ENCODE assay signal across 16 cellular contexts in the genomic region with DNA sequence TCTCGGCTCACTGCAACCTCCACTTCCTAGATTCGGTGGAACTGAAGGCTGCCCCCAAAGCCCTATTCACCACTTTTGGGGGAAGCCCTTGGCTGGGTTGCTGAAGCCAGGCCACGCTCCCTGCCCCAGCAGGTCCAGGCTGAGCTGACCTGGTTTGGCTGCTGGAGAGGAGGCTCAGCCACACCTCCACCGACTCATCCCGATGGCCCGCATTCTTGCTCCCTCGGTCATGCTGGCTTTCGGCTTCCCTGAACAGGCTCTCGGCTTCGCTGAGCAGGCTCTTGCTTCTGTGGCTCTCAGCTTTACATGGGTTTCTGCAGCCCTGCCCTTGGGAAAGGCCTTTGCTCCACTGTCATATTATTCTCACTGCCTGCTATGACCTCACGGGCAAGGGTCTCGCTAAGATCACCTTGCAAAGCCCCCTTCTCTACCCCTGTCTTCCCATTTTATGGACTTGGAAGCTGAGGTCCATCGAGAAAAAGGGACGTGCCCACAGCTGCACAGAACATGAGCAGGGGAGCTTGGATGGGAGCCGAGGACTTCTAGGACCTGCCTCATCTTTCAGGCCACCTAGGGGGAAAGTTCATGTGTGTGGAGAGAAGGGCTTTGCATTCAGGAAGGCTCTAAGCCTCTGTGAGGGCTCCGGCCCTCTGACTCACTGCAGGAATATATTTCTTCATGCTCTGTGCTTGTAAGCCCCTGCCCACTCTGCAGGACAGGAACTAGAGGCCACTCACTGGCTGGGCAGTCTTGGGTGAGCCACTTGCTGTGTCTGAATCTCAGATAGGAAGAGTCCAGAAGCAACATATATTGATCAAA. TPM values are rescaled to one million over a fixed set of nuclear protein-coding genes. Genes with fewer than 3 reads are reported as not detected.
DNase-seq lines count a peak whose midpoint lies in the region; TF ChIP-seq lines count a peak whose summit lies in the region.
"Had no signal": no experiment of that assay in that cellular context is flagged by ENCODE, and none has a peak within 500 bp of the region (broad histone marks: within the 10 kb centered on the region; RNA-seq: fewer than 3 reads in every experiment).

No MANE protein-coding gene starts in this region.

- TF ChIP-seq EP300 in suprapubic skin (IDR thresholded peaks at IDR 0.05): no peak

- DNase-seq in GM23248 (peak; percentile 53), PC-9 (peak; percentile 87 to 93), epithelial cell of proximal tubule (ENCODE audit: low read depth) (peak; percentile 71), suprapubic skin (ENCODE audit: low spot score in 2 of 2) (no peak), D341Med (ENCODE audit: low spot score) (no peak), uterus (no peak)
- DNase-seq in stimulated activated CD4-positive, alpha-beta T cell treated with anti-CD3 and anti-CD28 coated beads, Interleukin-2, amount 100 ng/mL, for 24 hours: no peak
- DNase-seq: activated CD4-positive, alpha-beta T cell treated with anti-CD3 and anti-CD28 coated beads, Interleukin-2, amount 50 U/mL, for 4 hours; activated effector memory CD4-positive, alpha-beta T cell treated with anti-CD3 and anti-CD28 coated beads, Interleukin-2, amount 50 U/mL, for 16 hours; erythroblast; NCI-H2081 treated with DMSO at 0.1 percent for 48 hours; retina; stomach; T-helper 2 cell had no signal

- H3K4me3 ChIP-seq in GM23248 (no peak overlapping the region), PC-9 (no peak overlapping the region), epithelial cell of proximal tubule (ENCODE audit: low read depth, low read length) (peak overlapping the region; percentile 3), suprapubic skin (no peak overlapping the region), uterus (no peak overlapping the region)
- H3K4me3 ChIP-seq: GM12878, stomach had no signal

- H3K27ac ChIP-seq in GM23248 (no peak overlapping the region), PC-9 (peak overlapping the region; percentile 91), suprapubic skin (peak overlapping the region; percentile 13), uterus (no peak overlapping the region)
- H3K27ac ChIP-seq: stomach had no signal

- no peak overlapping the region for H2AFZ ChIP-seq in GM23248
- H2AFZ ChIP-seq in PC-9: no peak overlapping the region

- no peak overlapping the region for H3K4me2 ChIP-seq in GM23248 (ENCODE audit: unreplicated experiment)
- H3K4me2 ChIP-seq in PC-9: peak overlapping the region; percentile 73

- H3K9ac ChIP-seq in GM23248: no peak overlapping the region

- no peaks in the 10 kb centered on the region for H3K4me1 ChIP-seq in GM23248 (ENCODE audit: insufficient read depth)
- H3K4me1 ChIP-seq in PC-9 (replicated peaks; ENCODE audit: insufficient read depth): peaks cover 36% of the 10 kb centered on the region
- no peaks in the 10 kb centered on the region for H3K4me1 ChIP-seq in suprapubic skin
- H3K4me1 ChIP-seq in uterus: no peaks in the 10 kb centered on the region
- H3K4me1 ChIP-seq: stomach had no signal

- H3K9me2 ChIP-seq in GM23248 (ENCODE audit: insufficient read depth) (no peaks in the 10 kb centered on the region), PC-9 (ENCODE audit: insufficient read depth) (no peaks in the 10 kb centered on the region)

- TF ChIP-seq CTCF in PC-9 (conservative IDR thresholded peaks at IDR 0.05) (no peak), epithelial cell of proximal tubule (conservative IDR thresholded peaks at IDR 0.05; ENCODE audit: low read depth, low read length) (no peak), suprapubic skin (IDR thresholded peaks at IDR 0.05) (no peak), uterus (IDR thresholded peaks at IDR 0.05) (no peak)

- CTCF ChIA-PET in PC-9 (lab: Charles Lee): interaction anchor here (0.8 kb wide), 1 partner anchor 13 kb away, joined by 3 read pairs; no protein-coding TSS in a partner anchor

- BruUV-seq in PC-9 (replicated peaks; lab: Mats Ljungman, UMichigan): no TSS peak

- H4K20me1 ChIP-seq in GM23248 (ENCODE audit: insufficient read depth): no peaks in the 10 kb centered on the region
- no peaks in the 10 kb centered on the region for H4K20me1 ChIP-seq in PC-9 (ENCODE audit: insufficient read depth)

- no peak for TF ChIP-seq POLR2A in suprapubic skin (IDR thresholded peaks at IDR 0.05)
- no peak for TF ChIP-seq POLR2A in uterus (IDR thresholded peaks at IDR 0.05)

- H3K79me2 ChIP-seq in GM23248 (ENCODE audit: insufficient read depth) (no peaks in the 10 kb centered on the region), PC-9 (ENCODE audit: low read depth) (no peaks in the 10 kb centered on the region)

- in situ Hi-C loops in GM23248 (cut with MboI): no loop called here

- POLR2A ChIA-PET in PC-9 (lab: Charles Lee; ENCODE audit: unreplicated experiment): interaction anchor here (0.7 kb wide), 1 partner anchor 94 kb away, joined by 3 read pairs; no protein-coding TSS in a partner anchor

- WGBS in GM23248 (ENCODE audit: low coverage in 1 of 2, low lambda C conversion rate in 2 of 2, missing lambda C conversion rate in 2 of 2), 2 experiments: 54 to 61% methylated on average over 16 of the region's 16 CpGs
- WGBS in suprapubic skin: 74% methylated on average over 14 of the region's 16 CpGs

- H3K36me3 ChIP-seq in GM23248 (ENCODE audit: low read depth) (no peaks in the 10 kb centered on the region), PC-9 (ENCODE audit: low read depth) (no peaks in the 10 kb centered on the region), suprapubic skin (no peaks in the 10 kb centered on the region), uterus (no peaks in the 10 kb centered on the region)
- H3K36me3 ChIP-seq: stomach had no signal

- H3K9me3 ChIP-seq in GM23248 (ENCODE audit: low read depth): no peaks in the 10 kb centered on the region
- H3K9me3 ChIP-seq in PC-9 (ENCODE audit: insufficient read depth, low read depth): no peaks in the 10 kb centered on the region
- H3K9me3 ChIP-seq in suprapubic skin: no peaks in the 10 kb centered on the region
- no peaks in the 10 kb centered on the region for H3K9me3 ChIP-seq in uterus
- H3K9me3 ChIP-seq: stomach had no signal

- H3K27me3 ChIP-seq in GM23248 (replicated peaks; ENCODE audit: insufficient read depth) (peaks cover 37% of the 10 kb centered on the region), PC-9 (ENCODE audit: insufficient read depth, low read depth) (no peaks in the 10 kb centered on the region), suprapubic skin (peaks cover 41% of the 10 kb centered on the region), uterus (no peaks in the 10 kb centered on the region)

- intact Hi-C loops in PC-9 (cut with micrococcal nuclease; ENCODE audit: unreplicated experiment) (no loop called here), uterus (cut with DNase I; ENCODE audit: low total_unique reads) (no loop called here)

- no peaks in the 10 kb centered on the region for H3F3A ChIP-seq in GM23248 (ENCODE audit: insufficient read depth)
- H3F3A ChIP-seq in PC-9 (ENCODE audit: insufficient read depth, low read depth): peaks cover 18% of the 10 kb centered on the region

RNA-seq across cellular contexts. Expression of gene ARHGAP40, which starts 15.6 kb away (rescaled TPM):
- total RNA-seq in GM23248 (2014; rRNA removed; shearing (Covaris generic)): not detected in 2 replicates
- polyA plus RNA-seq in GM23248 (2016; fragmentation: Nextera tagmentation; extraction: Ambion mirVana): not detected in 2 replicates
- total RNA-seq in PC-9 (2021) (0.92 and 1.8 TPM in 2 replicates), epithelial cell of proximal tubule (1.7 and 5.6 TPM in 2 replicates), suprapubic skin (100 to 1,000 TPM in 2 of 4 donors, 10 to 100 TPM in 2; 30.2 to 139 (median 74.5) TPM), uterus (1 to 10 TPM in 1 of 4 donors, under 1 TPM in 1, not detected in 2; 0.21 to 1.2 TPM)
- total RNA-seq: myocyte had no signal

RNA-seq across cellular contexts. Expression of gene ADIG, which starts 36.2 kb away (rescaled TPM):
- total RNA-seq in GM23248 (2014; rRNA removed; shearing (Covaris generic)): not detected in 2 replicates
- polyA plus RNA-seq in GM23248 (2016; fragmentation: Nextera tagmentation; extraction: Ambion mirVana): not detected in 2 replicates
- total RNA-seq in PC-9 (2021) (not detected in 2 replicates), epithelial cell of proximal tubule (not detected in 2 replicates), suprapubic skin (not detected), uterus (not detected)
- total RNA-seq: GM12878, myocyte, stomach had no signal
- polyA plus RNA-seq: GM12878, stomach had no signal

Comparison
In these comparisons a context has a peak if more than half of its experiments do, and no peak if none do; other contexts are left out.
1. DNase-seq: peak in GM23248 (single experiment), PC-9 (2 of 2) and epithelial cell of proximal tubule (single experiment); none in suprapubic skin (0 of 2), D341Med (single experiment), stimulated activated CD4-positive, alpha-beta T cell treated with anti-CD3 and anti-CD28 coated beads, Interleukin-2, amount 100 ng/mL, for 24 hours (0 of 2) and uterus (0 of 2).
2. H3K27ac ChIP-seq: peak in PC-9 (single experiment) and suprapubic skin (single experiment); none in GM23248 (single experiment) and uterus (0 of 2).